Comparison of ENCODE assay signal across 1 cellular context in genomic region chr17:47952181-47953021, GRCh38.
TF ChIP-seq lines count a peak whose summit lies in the region.

No MANE protein-coding gene starts in this region.

TF ChIP-seq in H1, 55 proteins besides CTCF, POLR2A, EP300 and RAD21:
- no peak for TF ChIP-seq CHD2 (IDR thresholded peaks at IDR 0.05; ENCODE audit: low read length)
- no peak for TF ChIP-seq KDM1A (IDR thresholded peaks at IDR 0.05; ENCODE audit: borderline replicate concordance, low read length)
- no peak for TF ChIP-seq NRF1 (IDR thresholded peaks at IDR 0.05; ENCODE audit: low read depth, low read length)
- TF ChIP-seq ASH2L (IDR thresholded peaks at IDR 0.05; ENCODE audit: low read length): no peak
- TF ChIP-seq POLR2AphosphoS5 (IDR thresholded peaks at IDR 0.05; ENCODE audit: low read depth, low read length): no peak
- TF ChIP-seq EZH2 (IDR thresholded peaks at IDR 0.05; ENCODE audit: low read depth, low read length, severe bottlenecking): no peak
- TF ChIP-seq TAF7 (optimal IDR thresholded peaks at IDR 0.05; ENCODE audit: borderline replicate concordance, low read depth, low read length): no peak
